10 cellular contexts compared by ENCODE assay signal in the genomic region with DNA sequence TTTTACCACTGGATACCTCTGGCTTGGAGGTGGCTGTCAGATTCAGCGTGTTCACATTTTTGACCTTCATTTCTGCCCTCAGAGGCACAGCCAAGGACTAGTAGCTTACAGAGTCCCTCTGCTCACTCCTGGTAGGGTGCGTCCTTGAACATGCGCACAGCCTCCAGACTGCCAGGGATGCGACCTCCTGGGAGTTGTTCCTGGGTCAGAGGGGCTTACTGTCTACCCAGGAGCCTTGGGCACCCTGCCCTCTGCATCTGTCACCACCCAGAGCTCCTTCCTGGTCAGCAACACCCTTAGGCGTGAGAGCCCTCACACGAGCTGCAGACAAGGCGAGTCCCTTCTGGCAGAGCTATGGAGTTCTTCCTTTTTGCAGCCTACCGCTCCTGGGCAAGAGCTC. TPM values are rescaled to one million over a fixed set of nuclear protein-coding genes. Genes with fewer than 3 reads are reported as not detected.
DNase-seq lines count a peak whose midpoint lies in the region; ATAC-seq and TF ChIP-seq lines count a peak whose summit lies in the region.
"Had no signal": no experiment of that assay in that cellular context is flagged by ENCODE, and none has a peak within 500 bp of the region (broad histone marks: within the 10 kb centered on the region; RNA-seq: fewer than 3 reads in every experiment).

No MANE protein-coding gene starts in this region.

- H3K9me3 ChIP-seq in CD4-positive, CD25-positive, alpha-beta regulatory T cell (ENCODE audit: control insufficient read depth in 2 of 2, low read length in 2 of 2) = no peaks in the 10 kb centered on the region
- no peaks in the 10 kb centered on the region for H3K9me3 ChIP-seq in naive thymus-derived CD4-positive, alpha-beta T cell (ENCODE audit: control insufficient read depth in 2 of 3, low read length in 3 of 3)
- no peaks in the 10 kb centered on the region for H3K9me3 ChIP-seq in Peyer's patch

- no peaks in the 10 kb centered on the region for H3K27me3 Mint-ChIP-seq in CD4-positive, CD25-positive, alpha-beta regulatory T cell
- no peaks in the 10 kb centered on the region for H3K27me3 Mint-ChIP-seq in IgD-negative memory B cell
- peaks cover 14% of the 10 kb centered on the region for H3K27me3 Mint-ChIP-seq in brain
- no peaks in the 10 kb centered on the region for H3K27me3 Mint-ChIP-seq in naive thymus-derived CD4-positive, alpha-beta T cell

- H3K27ac ChIP-seq in CD4-positive, CD25-positive, alpha-beta regulatory T cell (ENCODE audit: insufficient read depth, low read length, poor library complexity, severe bottlenecking) = no peak overlapping the region
- H3K27ac ChIP-seq in naive thymus-derived CD4-positive, alpha-beta T cell (ENCODE audit: low read depth, low read length) = no peak overlapping the region
- H3K27ac ChIP-seq in Peyer's patch = no peak overlapping the region

- peaks cover 0 to 1% (median 0%) of the 10 kb centered on the region in 7 donors for H3K9me3 Mint-ChIP-seq in CD4-positive, CD25-positive, alpha-beta regulatory T cell
- H3K9me3 Mint-ChIP-seq in IgD-negative memory B cell = no peaks in the 10 kb centered on the region
- no peaks in the 10 kb centered on the region for H3K9me3 Mint-ChIP-seq in brain
- H3K9me3 Mint-ChIP-seq in naive thymus-derived CD4-positive, alpha-beta T cell = no peaks in the 10 kb centered on the region

- peaks cover 30% of the 10 kb centered on the region for H3K4me1 ChIP-seq in CD4-positive, CD25-positive, alpha-beta regulatory T cell (ENCODE audit: control insufficient read depth, insufficient read depth, low read length, poor library complexity, severe bottlenecking)
- H3K4me1 ChIP-seq in naive thymus-derived CD4-positive, alpha-beta T cell (ENCODE audit: control insufficient read depth in 2 of 2, insufficient read depth in 2 of 2, low read length in 2 of 2) = peaks cover 22 to 34% of the 10 kb centered on the region in 2 donors
- H3K4me1 ChIP-seq in Peyer's patch = peaks cover 0 to 26% (median 4%) of the 10 kb centered on the region in 4 donors

- CTCF ChIA-PET in naive thymus-derived CD4-positive, alpha-beta T cell (lab: Charles Lee) = interaction anchor here (0.6 to 4.0 kb wide), 2 partner anchors 196 to 430 kb away, joined by 3 to 23 read pairs; no protein-coding TSS in a partner anchor

- TF ChIP-seq CTCF in brain (conservative IDR thresholded peaks at IDR 0.05) (no peak), Peyer's patch (IDR thresholded peaks at IDR 0.05) (no peak)

- peak overlapping the region; percentile 90 for H3K4me3 ChIP-seq in CD4-positive, CD25-positive, alpha-beta regulatory T cell (ENCODE audit: low read depth, low read length)
- H3K4me3 ChIP-seq in naive thymus-derived CD4-positive, alpha-beta T cell (ENCODE audit: low read length) = no peak overlapping the region
- no peak overlapping the region for H3K4me3 ChIP-seq in Peyer's patch

- peak overlapping the region in 2 of 3 donors; percentile 47 to 93 for H3K27ac Mint-ChIP-seq in CD4-positive, CD25-positive, alpha-beta regulatory T cell
- peak overlapping the region in 1 of 3 donors; percentile 73 for H3K27ac Mint-ChIP-seq in IgD-negative memory B cell
- H3K27ac Mint-ChIP-seq in brain = peak overlapping the region; percentile 39 to 92 (median 90)
- peak overlapping the region in 8 of 9 donors; percentile 9 to 91 (median 74) for H3K27ac Mint-ChIP-seq in naive thymus-derived CD4-positive, alpha-beta T cell

- intact Hi-C loops in naive thymus-derived CD4-positive, alpha-beta T cell (cut with micrococcal nuclease) = loop anchor here in 1 of 2 donors (5.0 to 10.0 kb wide), 2 partner anchors 136 to 353 kb away; no protein-coding TSS in a partner anchor

- no peak for DNase-seq in CD4-positive, CD25-positive, alpha-beta regulatory T cell
- DNase-seq in naive thymus-derived CD4-positive, alpha-beta T cell = no peak
- DNase-seq in NCI-H1048 (lab: John Stamatoyannopoulos, UW) (no peak), ACHN (no peak), Peyer's patch (no peak), DMS 273 (lab: John Stamatoyannopoulos, UW; ENCODE audit: unreplicated experiment) (no peak)
- DNase-seq: NCI-H1417 had no signal

- H3K36me3 Mint-ChIP-seq in CD4-positive, CD25-positive, alpha-beta regulatory T cell = peaks cover 11% of the 10 kb centered on the region
- H3K36me3 Mint-ChIP-seq in IgD-negative memory B cell (peaks cover 6% of the 10 kb centered on the region), brain (peaks cover 29% of the 10 kb centered on the region)
- peaks cover 0 to 10% (median 3%) of the 10 kb centered on the region in 5 donors for H3K36me3 Mint-ChIP-seq in naive thymus-derived CD4-positive, alpha-beta T cell

- H3K4me1 Mint-ChIP-seq in CD4-positive, CD25-positive, alpha-beta regulatory T cell = peaks cover 14 to 59% (median 34%) of the 10 kb centered on the region in 4 donors
- H3K4me1 Mint-ChIP-seq in IgD-negative memory B cell (peaks cover 26 to 41% (median 34%) of the 10 kb centered on the region in 3 donors), brain (peaks cover 35% of the 10 kb centered on the region)
- peaks cover 30 to 65% (median 52%) of the 10 kb centered on the region in 7 donors for H3K4me1 Mint-ChIP-seq in naive thymus-derived CD4-positive, alpha-beta T cell

- POLR2A ChIA-PET in naive thymus-derived CD4-positive, alpha-beta T cell (lab: Charles Lee) = interaction anchor here (1.1 kb wide), 1 partner anchor 23 kb away, joined by 3 read pairs; no protein-coding TSS in a partner anchor

- peak overlapping the region; percentile 85 to 94 (median 92) for H3K4me3 Mint-ChIP-seq in CD4-positive, CD25-positive, alpha-beta regulatory T cell
- H3K4me3 Mint-ChIP-seq in IgD-negative memory B cell (peak overlapping the region; percentile 89 to 96 (median 93)), brain (peak overlapping the region; percentile 89 to 95 (median 93))
- H3K4me3 Mint-ChIP-seq in naive thymus-derived CD4-positive, alpha-beta T cell = peak overlapping the region; percentile 86 to 95 (median 89)

- ATAC-seq in CD4-positive, CD25-positive, alpha-beta regulatory T cell (ENCODE audit: low read depth in 2 of 2) = no peak
- no peak for ATAC-seq in naive thymus-derived CD4-positive, alpha-beta T cell

- H3K27me3 ChIP-seq in CD4-positive, CD25-positive, alpha-beta regulatory T cell (ENCODE audit: control insufficient read depth, insufficient read depth, low read length) = no peaks in the 10 kb centered on the region
- H3K27me3 ChIP-seq in naive thymus-derived CD4-positive, alpha-beta T cell (ENCODE audit: control insufficient read depth in 2 of 2, insufficient read depth in 2 of 2, low read length in 2 of 2) = no peaks in the 10 kb centered on the region
- H3K27me3 ChIP-seq in Peyer's patch = no peaks in the 10 kb centered on the region

- peaks cover 14% of the 10 kb centered on the region for H3K36me3 ChIP-seq in CD4-positive, CD25-positive, alpha-beta regulatory T cell (ENCODE audit: control insufficient read depth, insufficient read depth, low read length)
- H3K36me3 ChIP-seq in naive thymus-derived CD4-positive, alpha-beta T cell (ENCODE audit: control insufficient read depth in 2 of 3, insufficient read depth in 3 of 3, low read length in 3 of 3) = peaks cover 0 to 33% (median 12%) of the 10 kb centered on the region in 3 experiments
- H3K36me3 ChIP-seq in Peyer's patch = peaks cover 0 to 18% (median 0%) of the 10 kb centered on the region in 3 donors

- in situ Hi-C loops in ACHN (cut with HindIII; ENCODE audit: low pct_ligation_motif_present, low pct_unique_long_range_greater_than_20kb, low sequenced_read_pairs) = no loop called here

- no peak for TF ChIP-seq POLR2A in Peyer's patch (IDR thresholded peaks at IDR 0.05)

RNA-seq across cellular contexts. Expression of a gene that starts 1.7 kb away (rescaled TPM):
- 21.8 TPM for total RNA-seq in CD4-positive, CD25-positive, alpha-beta regulatory T cell
- 10 to 100 TPM in 3 of 4 donors, 1 to 10 TPM in 1; 7.6 to 12.0 (median 10.0) TPM for polyA plus RNA-seq in CD4-positive, CD25-positive, alpha-beta regulatory T cell
- polyA plus RNA-seq in IgD-negative memory B cell (12.3 TPM), brain (ENCODE audit: insufficient read depth, low read depth, low replicate concordance) (33.7 TPM)
- total RNA-seq in naive thymus-derived CD4-positive, alpha-beta T cell = 10 to 100 TPM; 17.8 to 46.4 (median 20.6) TPM
- 10 to 100 TPM; 13.2 to 14.9 TPM for polyA plus RNA-seq in naive thymus-derived CD4-positive, alpha-beta T cell
- 10 to 100 TPM in 1 of 4 donors, 1 to 10 TPM in 2, not detected in 1; 7.8 to 10.5 (median 10.0) TPM for total RNA-seq in Peyer's patch

RNA-seq across cellular contexts. Expression of a gene that starts 20.9 kb away (rescaled TPM):
- total RNA-seq in CD4-positive, CD25-positive, alpha-beta regulatory T cell = 411 TPM
- polyA plus RNA-seq in CD4-positive, CD25-positive, alpha-beta regulatory T cell = 100 to 1,000 TPM; 415 to 519 (median 446) TPM
- polyA plus RNA-seq in IgD-negative memory B cell = 294 TPM
- 11.3 TPM for polyA plus RNA-seq in brain (ENCODE audit: insufficient read depth, low read depth, low replicate concordance)
- 100 to 1,000 TPM; 280 to 877 (median 371) TPM for total RNA-seq in naive thymus-derived CD4-positive, alpha-beta T cell
- 100 to 1,000 TPM; 459 to 768 TPM for polyA plus RNA-seq in naive thymus-derived CD4-positive, alpha-beta T cell
- 10 to 100 TPM in 3 of 4 donors, 1 to 10 TPM in 1; 9.3 to 58.6 (median 16.4) TPM for total RNA-seq in Peyer's patch
- total RNA-seq: RPMI7951 had no signal

Comparison
In these comparisons a context has a peak if more than half of its experiments do, and no peak if none do; other contexts are left out.
1. RNA of a gene that starts 20.9 kb away (polyA plus RNA-seq): 459 to 768 TPM in naive thymus-derived CD4-positive, alpha-beta T cell, 415 to 519 TPM in CD4-positive, CD25-positive, alpha-beta regulatory T cell and 294 TPM in IgD-negative memory B cell (single experiment); 11.3 TPM in brain (single experiment); every median in the first group is over 10 times any median in the second.
2. Peak in every context shown above with its lines, with median percentiles within 50 percentile points of each other: H3K4me3 Mint-ChIP-seq.